In genomic region chr9:131454028-131454427, GRCh38 we compare ENCODE assay signal across 19 cellular contexts. TPM values are rescaled to one million over a fixed set of nuclear protein-coding genes. Genes with fewer than 3 reads are reported as not detected.
A peak's percentile ranks its signal among the peaks of the same experiment; 100 is the strongest.
DNase-seq lines count a peak whose midpoint lies in the region; ATAC-seq and TF ChIP-seq lines count a peak whose summit lies in the region.
"Had no signal": no experiment of that assay in that cellular context is flagged by ENCODE, and none has a peak within 500 bp of the region (broad histone marks: within the 10 kb centered on the region; RNA-seq: fewer than 3 reads in every experiment).

No MANE protein-coding gene starts in this region.

- TF ChIP-seq CTCF in SK-N-SH (IDR thresholded peaks at IDR 0.05) (no peak), progenitor cell of endocrine pancreas (IDR thresholded peaks at IDR 0.05; ENCODE audit: unreplicated experiment) (no peak)

- peaks cover 32% of the 10 kb centered on the region for H3K4me1 Mint-ChIP-seq in activated naive CD4-positive, alpha-beta T cell treated with anti-CD3 and anti-CD28 coated beads, Interleukin-2, amount 50 U/mL, for 24 hours
- peaks cover 10% of the 10 kb centered on the region for H3K4me1 Mint-ChIP-seq in activated naive CD4-positive, alpha-beta T cell treated with anti-CD3 and anti-CD28 coated beads, Interleukin-2, amount 10 ng/mL, durations not matched to agents 7 days and 5 days
- peaks cover 13% of the 10 kb centered on the region for H3K4me1 Mint-ChIP-seq in activated naive CD8-positive, alpha-beta T cell treated with anti-CD3 and anti-CD28 coated beads, Interleukin-2, amount 50 U/mL, for 24 hours
- no peaks in the 10 kb centered on the region for H3K4me1 Mint-ChIP-seq in progenitor cell of endocrine pancreas (ENCODE audit: low read depth)

- no peak overlapping the region for H3K9ac ChIP-seq in SK-N-SH
- H3K9ac ChIP-seq: BLaER1 treated with 17β-estradiol and CSF1 and Interleukin-3, amounts not matched to agents 10 nM and 100 nM had no signal

- no peak overlapping the region for H3K4me3 ChIP-seq in SK-N-SH (ENCODE audit: low read depth in 2 of 2, low read length in 1 of 2)
- H3K4me3 ChIP-seq: BLaER1 treated with 17β-estradiol and CSF1 and Interleukin-3, amounts not matched to agents 10 nM and 100 nM; MG63 had no signal

- peaks cover 4% of the 10 kb centered on the region for H3F3A ChIP-seq in SK-N-SH (replicated peaks; ENCODE audit: insufficient read depth)

- no peaks in the 10 kb centered on the region for H3K9me3 Mint-ChIP-seq in activated naive CD4-positive, alpha-beta T cell treated with anti-CD3 and anti-CD28 coated beads, Interleukin-2, amount 50 U/mL, for 24 hours
- no peaks in the 10 kb centered on the region for H3K9me3 Mint-ChIP-seq in activated naive CD4-positive, alpha-beta T cell treated with anti-CD3 and anti-CD28 coated beads, Interleukin-2, amount 10 ng/mL, durations not matched to agents 7 days and 5 days
- H3K9me3 Mint-ChIP-seq in activated naive CD8-positive, alpha-beta T cell treated with anti-CD3 and anti-CD28 coated beads, Interleukin-2, amount 50 U/mL, for 24 hours = no peaks in the 10 kb centered on the region
- H3K9me3 Mint-ChIP-seq in progenitor cell of endocrine pancreas (ENCODE audit: low read depth) = no peaks in the 10 kb centered on the region

- no peak for TF ChIP-seq RAD21 in SK-N-SH (IDR thresholded peaks at IDR 0.05; ENCODE audit: low read length)

- no peaks in the 10 kb centered on the region for H3K27me3 ChIP-seq in SK-N-SH (ENCODE audit: insufficient read depth)
- H3K27me3 ChIP-seq: BLaER1 treated with 17β-estradiol and CSF1 and Interleukin-3, amounts not matched to agents 10 nM and 100 nM; MG63 had no signal

- H3K36me3 Mint-ChIP-seq in activated naive CD4-positive, alpha-beta T cell treated with anti-CD3 and anti-CD28 coated beads, Interleukin-2, amount 50 U/mL, for 24 hours = peaks cover 24% of the 10 kb centered on the region
- H3K36me3 Mint-ChIP-seq in activated naive CD4-positive, alpha-beta T cell treated with anti-CD3 and anti-CD28 coated beads, Interleukin-2, amount 10 ng/mL, durations not matched to agents 7 days and 5 days = peaks cover 69% of the 10 kb centered on the region
- peaks cover 63% of the 10 kb centered on the region for H3K36me3 Mint-ChIP-seq in activated naive CD8-positive, alpha-beta T cell treated with anti-CD3 and anti-CD28 coated beads, Interleukin-2, amount 50 U/mL, for 24 hours (ENCODE audit: low read depth)
- H3K36me3 Mint-ChIP-seq in progenitor cell of endocrine pancreas (ENCODE audit: insufficient read depth) = peaks cover 51% of the 10 kb centered on the region

- no peaks in the 10 kb centered on the region for H3K9me3 ChIP-seq in SK-N-SH
- H3K9me3 ChIP-seq: BLaER1 treated with 17β-estradiol and CSF1 and Interleukin-3, amounts not matched to agents 10 nM and 100 nM; MG63 had no signal

- ATAC-seq in SK-N-SH treated with all-trans-retinoic acid at 6 μM for 48 hours (no peak), HG03439 (IDR thresholded peaks at IDR 0.05; ENCODE audit: unreplicated experiment) (no peak)
- no peak for ATAC-seq in activated naive CD8-positive, alpha-beta T cell treated with anti-CD3 and anti-CD28 coated beads, Interleukin-2, amount 50 U/mL, for 24 hours

- H3K27ac ChIP-seq in SK-N-SH (ENCODE audit: low read depth in 2 of 2, low read length in 1 of 2) = no peak overlapping the region
- H3K27ac ChIP-seq: 22Rv1; BLaER1 treated with 17β-estradiol and CSF1 and Interleukin-3, amounts not matched to agents 10 nM and 100 nM had no signal

- no peak overlapping the region for H2AFZ ChIP-seq in SK-N-SH (ENCODE audit: low read depth)

- H3K27ac Mint-ChIP-seq in activated naive CD4-positive, alpha-beta T cell treated with anti-CD3 and anti-CD28 coated beads, Interleukin-2, amount 50 U/mL, for 24 hours = peak overlapping the region; percentile 84
- H3K27ac Mint-ChIP-seq in activated naive CD4-positive, alpha-beta T cell treated with anti-CD3 and anti-CD28 coated beads, Interleukin-2, amount 10 ng/mL, durations not matched to agents 7 days and 5 days = no peak overlapping the region
- peak overlapping the region; percentile 14 for H3K27ac Mint-ChIP-seq in activated naive CD8-positive, alpha-beta T cell treated with anti-CD3 and anti-CD28 coated beads, Interleukin-2, amount 50 U/mL, for 24 hours
- peak overlapping the region; percentile 45 for H3K27ac Mint-ChIP-seq in progenitor cell of endocrine pancreas

- no peaks in the 10 kb centered on the region for H3K27me3 Mint-ChIP-seq in activated naive CD4-positive, alpha-beta T cell treated with anti-CD3 and anti-CD28 coated beads, Interleukin-2, amount 50 U/mL, for 24 hours
- no peaks in the 10 kb centered on the region for H3K27me3 Mint-ChIP-seq in activated naive CD4-positive, alpha-beta T cell treated with anti-CD3 and anti-CD28 coated beads, Interleukin-2, amount 10 ng/mL, durations not matched to agents 7 days and 5 days
- no peaks in the 10 kb centered on the region for H3K27me3 Mint-ChIP-seq in activated naive CD8-positive, alpha-beta T cell treated with anti-CD3 and anti-CD28 coated beads, Interleukin-2, amount 50 U/mL, for 24 hours
- no peaks in the 10 kb centered on the region for H3K27me3 Mint-ChIP-seq in progenitor cell of endocrine pancreas

- no peak for TF ChIP-seq EP300 in SK-N-SH (IDR thresholded peaks at IDR 0.05; ENCODE audit: borderline replicate concordance in 1 of 2, low read depth in 1 of 2, low read length in 1 of 2)

- no peaks in the 10 kb centered on the region for H3K9me2 ChIP-seq in SK-N-SH

- CTCF ChIA-PET in SK-N-SH (lab: Yijun Ruan, JAX) = no interaction called here
- CTCF ChIA-PET in activated naive CD4-positive, alpha-beta T cell treated with anti-CD3 and anti-CD28 coated beads, Interleukin-2, amount 10 ng/mL, durations not matched to agents 7 days and 5 days (lab: Charles Lee) = no interaction called here

- peaks cover 94% of the 10 kb centered on the region; the same call in 1 of the 2 replicates for H3K79me2 ChIP-seq in SK-N-SH (ENCODE audit: insufficient read depth)

- POLR2A ChIA-PET in SK-N-SH (lab: Yijun Ruan, JAX) = no interaction called here

- H3K4me2 ChIP-seq in SK-N-SH = no peak overlapping the region
- H3K4me2 ChIP-seq: BLaER1 treated with 17β-estradiol and CSF1 and Interleukin-3, amounts not matched to agents 10 nM and 100 nM had no signal

- no peak for DNase-seq in SK-N-SH
- no peak for DNase-seq in activated naive CD4-positive, alpha-beta T cell treated with anti-CD3 and anti-CD28 coated beads, Interleukin-2, amount 10 ng/mL, durations not matched to agents 7 days and 5 days
- no peak for DNase-seq in activated naive CD8-positive, alpha-beta T cell treated with anti-CD3 and anti-CD28 coated beads, Interleukin-2, amount 50 U/mL, for 24 hours
- DNase-seq in progenitor cell of endocrine pancreas (ENCODE audit: low spot score, unreplicated experiment) = no peak
- no peak for DNase-seq in middle frontal gyrus (ENCODE audit: extremely low spot score, low spot score)
- DNase-seq: ACHN, MG63, NCI-H1417, NCI-H1694 treated with DMSO at 0.1 percent for 48 hours, NCI-H2081 treated with DMSO at 0.1 percent for 48 hours, NCI-H2171 treated with DMSO at 0.1 percent for 48 hours, NCI-H446, NCI-H526, OCI-M1 had no signal

- H3K4me3 Mint-ChIP-seq in activated naive CD4-positive, alpha-beta T cell treated with anti-CD3 and anti-CD28 coated beads, Interleukin-2, amount 50 U/mL, for 24 hours = no peak overlapping the region
- H3K4me3 Mint-ChIP-seq in activated naive CD4-positive, alpha-beta T cell treated with anti-CD3 and anti-CD28 coated beads, Interleukin-2, amount 10 ng/mL, durations not matched to agents 7 days and 5 days = no peak overlapping the region
- no peak overlapping the region for H3K4me3 Mint-ChIP-seq in activated naive CD8-positive, alpha-beta T cell treated with anti-CD3 and anti-CD28 coated beads, Interleukin-2, amount 50 U/mL, for 24 hours
- no peak overlapping the region for H3K4me3 Mint-ChIP-seq in progenitor cell of endocrine pancreas (ENCODE audit: low read depth)

- no peaks in the 10 kb centered on the region for H3K4me1 ChIP-seq in SK-N-SH (ENCODE audit: control insufficient read depth in 1 of 2, insufficient read depth in 2 of 2, low read depth in 1 of 2, low read length in 1 of 2)
- H3K4me1 ChIP-seq: BLaER1 treated with 17β-estradiol and CSF1 and Interleukin-3, amounts not matched to agents 10 nM and 100 nM had no signal

- H3K36me3 ChIP-seq in SK-N-SH (replicated peaks in 1 of 2; ENCODE audit: control insufficient read depth in 1 of 2, insufficient read depth in 2 of 2, low read length in 1 of 2) = peaks cover 61 to 76% of the 10 kb centered on the region in 2 experiments

- H4K20me1 ChIP-seq in SK-N-SH (ENCODE audit: insufficient read depth) = peaks cover 25% of the 10 kb centered on the region

TF ChIP-seq in SK-N-SH, 30 proteins besides CTCF, POLR2A, EP300 and RAD21:
- TF ChIP-seq RCOR1 (IDR thresholded peaks at IDR 0.05; ENCODE audit: low read length) = no peak
- TF ChIP-seq RXRA (IDR thresholded peaks at IDR 0.05; ENCODE audit: borderline replicate concordance, low read depth) = no peak
- TF ChIP-seq SIN3A (IDR thresholded peaks at IDR 0.05; ENCODE audit: borderline replicate concordance, low read depth, low read length) = no peak
- TF ChIP-seq NFIC (IDR thresholded peaks at IDR 0.05; ENCODE audit: borderline replicate concordance) = no peak
- TF ChIP-seq EZH2phosphoT487 (IDR thresholded peaks at IDR 0.05; ENCODE audit: borderline replicate concordance, low read depth) = no peak
- no peak for TF ChIP-seq MEF2A (IDR thresholded peaks at IDR 0.05; ENCODE audit: borderline replicate concordance, low read depth)
- no peak for TF ChIP-seq TAF1 (IDR thresholded peaks at IDR 0.05; ENCODE audit: borderline replicate concordance, low read depth, low read length)

RNA-seq across cellular contexts. Expression of gene POMT1, which starts 48.7 kb away (rescaled TPM):
- polyA plus RNA-seq in SK-N-SH (2012; rRNA removed) = 34.8 and 44.5 TPM in 2 replicates
- 13.7 and 17.6 TPM in 2 replicates for polyA plus RNA-seq in SK-N-SH (2012; cell fraction: cytosol; rRNA removed)
- 224 and 238 TPM in 2 replicates for polyA plus RNA-seq in SK-N-SH (2012; cell fraction: nucleus; rRNA removed)
- total RNA-seq in progenitor cell of endocrine pancreas = 61.0 and 64.3 TPM in 2 replicates
